ENCODE assay signal across 21 cellular contexts in genomic region chr6:140708386-140708785, GRCh38.
"Had no signal": no experiment of that assay in that cellular context is flagged by ENCODE, and none has a peak within 500 bp of the region (broad histone marks: within the 10 kb centered on the region; RNA-seq: fewer than 3 reads in every experiment).

No MANE protein-coding gene starts in this region.

- H3K27me3 ChIP-seq: tibial artery had no signal

- H3K4me1 Mint-ChIP-seq: activated CD4-positive, alpha-beta T cell treated with anti-CD3 and anti-CD28 coated beads, Interleukin-2, amount 10 ng/mL, durations not matched to agents 24 days and 14 days; central memory CD8-positive, alpha-beta T cell; immature natural killer cell; natural killer cell had no signal

- H3K4me3 Mint-ChIP-seq: activated B cell treated with CpG ODN at 0.5 μM for 24 hours; activated CD4-positive, alpha-beta T cell treated with anti-CD3 and anti-CD28 coated beads, Interleukin-2, amount 10 ng/mL, durations not matched to agents 24 days and 14 days; activated CD8-positive, alpha-beta T cell treated with anti-CD3 and anti-CD28 coated beads, Interleukin-2, amount 10 ng/mL, durations not matched to agents 7 days and 5 days; activated T-cell treated with anti-CD3 and anti-CD28 coated beads, Interleukin-2, amount 50 U/mL, for 24 hours; central memory CD8-positive, alpha-beta T cell; immature natural killer cell; memory B cell; natural killer cell; T-cell had no signal

- H3K27ac ChIP-seq: tibial artery had no signal

- H3K27me3 Mint-ChIP-seq: activated CD4-positive, alpha-beta T cell treated with anti-CD3 and anti-CD28 coated beads, Interleukin-2, amount 10 ng/mL, durations not matched to agents 24 days and 14 days; activated T-cell treated with anti-CD3 and anti-CD28 coated beads, Interleukin-2, amount 50 U/mL, for 24 hours; central memory CD8-positive, alpha-beta T cell; memory B cell; progenitor cell of endocrine pancreas; T-cell had no signal

- H3K36me3 ChIP-seq: tibial artery had no signal

- H3K4me3 ChIP-seq: tibial artery had no signal

- H3K27ac Mint-ChIP-seq: activated B cell treated with CpG ODN at 0.5 μM for 24 hours; activated CD4-positive, alpha-beta T cell treated with anti-CD3 and anti-CD28 coated beads, Interleukin-2, amount 10 ng/mL, durations not matched to agents 24 days and 14 days; activated CD8-positive, alpha-beta T cell treated with anti-CD3 and anti-CD28 coated beads, Interleukin-2, amount 10 ng/mL, durations not matched to agents 7 days and 5 days; activated T-cell treated with anti-CD3 and anti-CD28 coated beads, Interleukin-2, amount 50 U/mL, for 24 hours; activated T-helper 2 cell treated with anti-CD3 and anti-CD28 coated beads, Interferon-gamma antibody, Interleukin-2, Interleukin-4, amounts not matched to agents 10 μg/mL and 5 μg/mL and 100 μg/mL, durations not matched to agents 14 hours and 24 hours and 36 hours; immature natural killer cell; memory B cell; natural killer cell; progenitor cell of endocrine pancreas; T-cell had no signal

- DNase-seq: activated B cell treated with CpG ODN at 0.5 μM for 24 hours; activated CD4-positive, alpha-beta T cell treated with anti-CD3 and anti-CD28 coated beads, Interleukin-2, amount 10 ng/mL, durations not matched to agents 24 days and 14 days; activated CD8-positive, alpha-beta T cell treated with anti-CD3 and anti-CD28 coated beads, Interleukin-2, amount 10 ng/mL, durations not matched to agents 7 days and 5 days; activated naive CD4-positive, alpha-beta T cell treated with Interleukin-2 at 50 U/mL for 16 hours; activated T-cell treated with anti-CD3 and anti-CD28 coated beads, Interleukin-2, amount 50 U/mL, for 24 hours; anterior cingulate cortex; cortex of kidney; immature natural killer cell; left ventricle myocardium superior; natural killer cell; occipital lobe; stimulated activated CD4-positive, alpha-beta T cell treated with anti-CD3 and anti-CD28 coated beads, Interleukin-12 subunit alpha, Interleukin-12 subunit beta, amount 100 ng/mL, for 4 hours; stimulated activated CD4-positive, alpha-beta T cell treated with anti-CD3 and anti-CD28 coated beads, Interleukin-1b, Interleukin-23, amount 100 ng/mL, for 48 hours; stimulated activated CD8-positive, alpha-beta memory T cell treated with anti-CD3 and anti-CD28 coated beads, Interleukin-4, amount 100 ng/mL, for 48 hours; stimulated activated naive CD4-positive, alpha-beta T cell; T-cell; tibial artery had no signal

- ATAC-seq: activated CD8-positive, alpha-beta T cell treated with anti-CD3 and anti-CD28 coated beads, Interleukin-2, amount 10 ng/mL, durations not matched to agents 7 days and 5 days; left ventricle myocardium superior; natural killer cell; T-cell had no signal

- H3K36me3 Mint-ChIP-seq: immature natural killer cell, memory B cell, T-cell had no signal

- H3K9me3 Mint-ChIP-seq: activated T-cell treated with anti-CD3 and anti-CD28 coated beads, Interleukin-2, amount 50 U/mL, for 24 hours; central memory CD8-positive, alpha-beta T cell; memory B cell; T-cell had no signal

- H3K4me1 ChIP-seq: tibial artery had no signal
